16 cellular contexts compared by ENCODE assay signal in the genomic region with DNA sequence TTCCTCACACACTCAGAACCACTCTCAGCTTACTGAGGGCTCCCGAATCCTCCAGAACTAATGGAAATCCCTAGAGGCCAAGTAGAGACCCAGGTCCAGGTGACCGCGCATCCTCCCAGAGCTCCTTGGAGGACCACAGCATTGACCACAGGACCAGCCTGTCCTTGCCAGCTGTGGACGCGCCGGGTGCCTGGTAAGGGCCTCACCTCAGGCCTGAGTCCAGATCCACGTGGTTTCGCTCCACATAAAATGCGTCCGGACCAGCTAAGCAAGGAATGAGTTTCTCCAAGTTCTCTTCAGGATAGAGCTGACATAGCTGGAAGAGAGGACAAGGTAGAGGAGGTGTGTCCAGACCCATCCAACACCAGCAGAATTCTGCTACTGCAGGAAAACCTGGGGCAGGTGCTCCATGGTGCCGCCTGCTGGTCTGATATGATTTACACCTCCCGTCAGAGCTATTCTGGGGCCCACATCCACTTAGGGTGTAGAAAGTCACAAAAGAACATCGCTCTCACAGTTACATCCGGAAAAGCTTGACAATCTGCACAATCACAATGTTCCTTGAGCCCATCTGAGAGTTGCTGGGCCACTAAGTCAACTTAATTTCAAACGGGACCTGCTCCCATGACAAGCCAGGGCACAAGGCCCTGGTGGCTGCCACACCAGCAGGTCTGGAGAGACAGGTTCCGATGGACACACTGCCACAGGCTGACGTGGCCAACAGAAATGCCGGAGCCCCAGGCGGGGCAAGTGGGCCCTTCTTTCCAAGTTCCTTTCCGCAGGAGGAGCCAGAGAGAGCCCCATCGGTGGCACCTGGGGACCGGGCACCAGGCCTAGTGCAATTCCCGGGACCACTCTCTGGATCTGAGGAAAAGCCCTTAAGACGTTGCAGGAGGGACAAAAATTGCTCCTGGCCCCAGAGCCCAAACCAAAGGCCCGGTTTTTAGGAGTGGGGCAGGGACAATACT.
DNase-seq lines count a peak whose midpoint lies in the region; ATAC-seq and TF ChIP-seq lines count a peak whose summit lies in the region.
"Had no signal": no experiment of that assay in that cellular context is flagged by ENCODE, and none has a peak within 500 bp of the region (broad histone marks: within the 10 kb centered on the region; RNA-seq: fewer than 3 reads in every experiment).

No MANE protein-coding gene starts in this region.

- H3K4me2 ChIP-seq in parathyroid adenoma (ENCODE audit: low read length) = no peak overlapping the region

- H3K4me3 ChIP-seq in LNCaP clone FGC (ENCODE audit: low read depth, low read length) = no peak overlapping the region
- H3K4me3 ChIP-seq in cardiac fibroblast (replicated peaks in 1 of 2; ENCODE audit: low read depth in 2 of 2, low read length in 2 of 2) = no peak overlapping the region
- no peak overlapping the region for H3K4me3 ChIP-seq in parathyroid adenoma (ENCODE audit: low read depth, low read length)
- H3K4me3 ChIP-seq: ascending aorta, SJCRH30, suprapubic skin had no signal

- ATAC-seq in HG03354 (IDR thresholded peaks at IDR 0.05; ENCODE audit: poor library complexity, severe bottlenecking, unreplicated experiment) = no peak
- ATAC-seq: activated CD4-positive, CD25-positive, alpha-beta regulatory T cell treated with anti-CD3 and anti-CD28 coated beads, Interleukin-2, amount 50 U/mL, for 24 hours; natural killer cell had no signal

- H3K27ac ChIP-seq in parathyroid adenoma = no peak overlapping the region
- H3K27ac ChIP-seq: ascending aorta, SJCRH30, suprapubic skin had no signal

- no peak for DNase-seq in LNCaP clone FGC (ENCODE audit: low read depth)
- no peak for DNase-seq in cardiac fibroblast (ENCODE audit: low read depth in 2 of 2)
- no peak for DNase-seq in SIG-M5 (lab: John Stamatoyannopoulos, UW)
- DNase-seq in NCI-H446 treated with DMSO at 0.1 percent for 48 hours (lab: John Stamatoyannopoulos, UW) = no peak
- DNase-seq: effector CD4-positive, alpha-beta T cell; natural killer cell; NCI-H146; NCI-H526 treated with DMSO at 0.1 percent for 48 hours; SJCRH30; small intestine had no signal

- H2AFZ ChIP-seq in parathyroid adenoma = no peak overlapping the region

- no peak overlapping the region for H3K9ac ChIP-seq in parathyroid adenoma

- H3K4me1 ChIP-seq in parathyroid adenoma = no peaks in the 10 kb centered on the region
- H3K4me1 ChIP-seq: ascending aorta, SJCRH30, suprapubic skin had no signal

- no peaks in the 10 kb centered on the region for H3K9me3 ChIP-seq in parathyroid adenoma (ENCODE audit: control insufficient read depth, low read length)
- H3K9me3 ChIP-seq: ascending aorta, SJCRH30, suprapubic skin had no signal

- H3K79me2 ChIP-seq in parathyroid adenoma = peaks cover 34% of the 10 kb centered on the region

- no peaks in the 10 kb centered on the region for H3K36me3 ChIP-seq in parathyroid adenoma (ENCODE audit: control insufficient read depth, insufficient read depth, low read length)
- H3K36me3 ChIP-seq: SJCRH30 had no signal

- TF ChIP-seq CTCF in GM12872 (IDR thresholded peaks at IDR 0.05; ENCODE audit: insufficient read depth, low read depth, low read length) (peak; percentile 24; the same call in 1 of the 3 replicates), LNCaP clone FGC (IDR thresholded peaks at IDR 0.05; ENCODE audit: control insufficient read depth, extremely low read depth, insufficient read depth) (0 out of 2 replicates have a peak, but pooled peaks have one; percentile 13), cardiac fibroblast (IDR thresholded peaks at IDR 0.05; ENCODE audit: low read depth, low read length) (peak; percentile 17), parathyroid adenoma (IDR thresholded peaks at IDR 0.05) (peak; percentile 29)

- no peaks in the 10 kb centered on the region for H3K27me3 ChIP-seq in parathyroid adenoma (ENCODE audit: control insufficient read depth, insufficient read depth, low read length)
- H3K27me3 ChIP-seq: ascending aorta, SJCRH30, suprapubic skin had no signal
